23 cellular contexts compared by ENCODE assay signal in the genomic region with DNA sequence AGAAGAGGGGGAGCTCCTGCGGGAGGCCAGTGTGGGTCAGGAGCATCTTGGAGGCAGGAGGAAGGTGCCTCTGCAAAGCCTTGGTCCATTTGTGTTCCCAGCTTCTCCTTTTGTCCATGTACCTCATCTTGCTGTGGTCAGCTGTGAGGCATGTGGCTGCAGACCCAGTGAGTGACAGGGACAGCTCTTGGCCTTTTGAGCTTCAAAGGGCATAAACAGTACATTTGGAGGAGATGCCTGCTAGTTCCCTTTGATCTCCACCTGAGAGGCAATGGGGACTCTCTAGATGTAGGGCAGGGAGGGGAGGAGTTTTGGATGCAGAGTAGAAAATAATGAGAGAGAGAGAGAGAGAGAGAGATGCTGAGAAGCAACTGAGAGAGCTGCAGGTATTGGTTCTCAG.
DNase-seq lines count a peak whose midpoint lies in the region; ATAC-seq, FAIRE-seq and TF ChIP-seq lines count a peak whose summit lies in the region.
"Had no signal": no experiment of that assay in that cellular context is flagged by ENCODE, and none has a peak within 500 bp of the region (broad histone marks: within the 10 kb centered on the region; RNA-seq: fewer than 3 reads in every experiment).

No MANE protein-coding gene starts in this region.

- H3K23ac ChIP-seq in IMR-90 (ENCODE audit: low read depth, low read length), result no peak overlapping the region
- H3K23ac ChIP-seq in H1 (ENCODE audit: insufficient read length), result no peak overlapping the region

- no peak overlapping the region for H4K91ac ChIP-seq in IMR-90 (ENCODE audit: insufficient read depth, low read depth, low read length)
- peak overlapping the region; percentile 57 for H4K91ac ChIP-seq in H1 (replicated peaks; ENCODE audit: insufficient read length, low read length)

- H2BK120ac ChIP-seq in IMR-90 (ENCODE audit: low read depth, low read length), result no peak overlapping the region
- H2BK120ac ChIP-seq in H1 (replicated peaks; ENCODE audit: low read depth, low read length), result no peak overlapping the region

- intact Hi-C loops in IMR-90 (cut with micrococcal nuclease), result no loop called here
- intact Hi-C loops in kidney (cut with DNase I), result no loop called here

- in situ Hi-C loops in IMR-90 (cut with MboI; ENCODE audit: low sequenced_read_pairs), result no loop called here

- H3K36me3 ChIP-seq in IMR-90 (ENCODE audit: control insufficient read depth, insufficient read depth, low read length), result no peaks in the 10 kb centered on the region
- H3K36me3 ChIP-seq in H1 (ENCODE audit: control insufficient read depth in 2 of 4, insufficient read depth in 4 of 4, low read length in 3 of 4), result no peaks in the 10 kb centered on the region
- no peaks in the 10 kb centered on the region for H3K36me3 ChIP-seq in kidney (ENCODE audit: control insufficient read depth in 1 of 2, insufficient read depth in 2 of 2, low read length in 2 of 2)
- H3K36me3 ChIP-seq: BE2C; BLaER1 treated with 17β-estradiol and CSF1 and Interleukin-3, amounts not matched to agents 10 nM and 100 nM had no signal

- no peak overlapping the region for H2BK15ac ChIP-seq in IMR-90 (ENCODE audit: low read depth, low read length)
- H2BK15ac ChIP-seq in H1 (ENCODE audit: low read length), result peak overlapping the region; percentile 53; the same call in 1 of the 2 replicates

- no peak overlapping the region for H2BK5ac ChIP-seq in IMR-90 (ENCODE audit: low read depth, low read length, poor library complexity, severe bottlenecking)
- no peak overlapping the region for H2BK5ac ChIP-seq in H1 (ENCODE audit: low read depth, low read length)

- H3K79me2 ChIP-seq in H1 (ENCODE audit: control insufficient read depth in 1 of 2, insufficient read depth in 2 of 2, low read length in 2 of 2), result no peaks in the 10 kb centered on the region

- H3K79me1 ChIP-seq in IMR-90 (ENCODE audit: low read depth in 1 of 2, low read length in 2 of 2) (no peaks in the 10 kb centered on the region), H1 (ENCODE audit: low read depth, low read length) (no peaks in the 10 kb centered on the region)

- dilution Hi-C loops in IMR-90 (cut with HindIII; ENCODE audit: low sequenced_read_pairs, unreplicated experiment), result no loop called here

- peaks cover 10% of the 10 kb centered on the region for H3K4me1 ChIP-seq in IMR-90 (ENCODE audit: control insufficient read depth, insufficient read depth, low read length)
- peaks cover 0 to 8% (median 4%) of the 10 kb centered on the region in 4 experiments; a peak in 4 of 7 replicates for H3K4me1 ChIP-seq in H1 (replicated peaks in 1 of 4; ENCODE audit: control insufficient read depth in 3 of 4, insufficient read depth in 4 of 4, low read length in 3 of 4)
- H3K4me1 ChIP-seq in kidney (ENCODE audit: control insufficient read depth in 1 of 2, insufficient read depth in 1 of 2, low read depth in 1 of 2, low read length in 2 of 2), result no peaks in the 10 kb centered on the region
- H3K4me1 ChIP-seq: A549 had no signal

- no peak for TF ChIP-seq RAD21 in IMR-90 (IDR thresholded peaks at IDR 0.05; ENCODE audit: low read length)
- no peak for TF ChIP-seq RAD21 in H1 (IDR thresholded peaks at IDR 0.05 in 1 of 2, conservative IDR thresholded peaks at IDR 0.05 in 1 of 2; ENCODE audit: low read depth in 2 of 2, low read length in 2 of 2)

- H3K27ac ChIP-seq in IMR-90 (ENCODE audit: insufficient read depth, low read length), result no peak overlapping the region
- no peak overlapping the region for H3K27ac ChIP-seq in H1 (ENCODE audit: low read depth, low read length)
- no peak overlapping the region for H3K27ac ChIP-seq in kidney (ENCODE audit: low read depth in 2 of 2, low read length in 2 of 2)
- H3K27ac ChIP-seq: A549; BLaER1 treated with 17β-estradiol and CSF1 and Interleukin-3, amounts not matched to agents 10 nM and 100 nM had no signal

- no peak for DNase-seq in IMR-90
- DNase-seq in H1 (ENCODE audit: low read depth in 1 of 2, low spot score in 2 of 2), result no peak
- no peak for DNase-seq in neural crest cell (ENCODE audit: low read depth, low spot score)
- no peak for DNase-seq in kidney
- DNase-seq in effector CD8-positive, alpha-beta T cell (lab: John Stamatoyannopoulos, UW), result no peak
- DNase-seq: 8988T; ACHN; AML-193; BE2C; CD4-positive, alpha-beta T cell; CD8-positive, alpha-beta memory T cell; DMS53; DMS79 treated with DMSO at 0.1 percent for 48 hours; GF-D8; GOT3; H7; HCEC 1CT had no signal

- no peak for TF ChIP-seq EP300 in H1 (IDR thresholded peaks at IDR 0.05; ENCODE audit: borderline replicate concordance in 1 of 2, low read depth in 2 of 2, low read length in 2 of 2)

- peaks cover 4% of the 10 kb centered on the region; the same call in 1 of the 2 replicates for H3K23me2 ChIP-seq in H1 (ENCODE audit: low read depth, low read length)

- H3K36me3 Mint-ChIP-seq in neural crest cell (ENCODE audit: low read depth), result no peaks in the 10 kb centered on the region
- H3K36me3 Mint-ChIP-seq: CD14-positive monocyte; CD8-positive, alpha-beta memory T cell had no signal

- H3K9me3 Mint-ChIP-seq in neural crest cell, result no peaks in the 10 kb centered on the region
- H3K9me3 Mint-ChIP-seq: CD14-positive monocyte; CD4-positive, alpha-beta T cell; CD8-positive, alpha-beta memory T cell had no signal

- TF ChIP-seq CTCF in IMR-90 (conservative IDR thresholded peaks at IDR 0.05; ENCODE audit: low read depth, low read length) (no peak), H1 (IDR thresholded peaks at IDR 0.05; ENCODE audit: control extremely low read depth in 1 of 3, insufficient read depth in 1 of 3, low read depth in 1 of 3, low read length in 3 of 3) (no peak), neural crest cell (conservative IDR thresholded peaks at IDR 0.05) (no peak), kidney (IDR thresholded peaks at IDR 0.05; ENCODE audit: borderline replicate concordance, extremely low read depth, insufficient read depth) (no peak)

- no peak overlapping the region for H2AK5ac ChIP-seq in IMR-90 (ENCODE audit: low read depth, low read length)
- no peak overlapping the region for H2AK5ac ChIP-seq in H1 (ENCODE audit: low read depth, low read length)

- no TSS peak for BruUV-seq in IMR-90 (replicated peaks; lab: Mats Ljungman, UMichigan)

- H3K9ac ChIP-seq in IMR-90 (ENCODE audit: low read depth, low read length) (no peak overlapping the region), H1 (replicated peaks in 1 of 4; ENCODE audit: extremely low read depth in 1 of 4, low read depth in 3 of 4, low read length in 3 of 4) (no peak overlapping the region), kidney (ENCODE audit: low read length in 2 of 2) (no peak overlapping the region)
- H3K9ac ChIP-seq: BLaER1 treated with 17β-estradiol and CSF1 and Interleukin-3, amounts not matched to agents 10 nM and 100 nM had no signal

- no peak overlapping the region for H3K4me2 ChIP-seq in IMR-90 (ENCODE audit: low read depth, low read length)
- H3K4me2 ChIP-seq in H1 (ENCODE audit: insufficient read depth in 1 of 2, low read depth in 2 of 2, low read length in 2 of 2), result no peak overlapping the region
- H3K4me2 ChIP-seq: A549; BLaER1 treated with 17β-estradiol and CSF1 and Interleukin-3, amounts not matched to agents 10 nM and 100 nM had no signal

- peaks cover 25% of the 10 kb centered on the region for H3K27me3 ChIP-seq in IMR-90 (ENCODE audit: control insufficient read depth, insufficient read depth, low read length)
- H3K27me3 ChIP-seq in H1 (replicated peaks in 1 of 4; ENCODE audit: control insufficient read depth in 3 of 4, extremely low read depth in 1 of 4, insufficient read depth in 3 of 4, low read length in 3 of 4), result no peaks in the 10 kb centered on the region
- H3K27me3 ChIP-seq: BE2C had no signal

- H2BK20ac ChIP-seq in IMR-90 (ENCODE audit: low read depth, low read length), result no peak overlapping the region
- H2BK20ac ChIP-seq in H1 (ENCODE audit: low read length), result no peak overlapping the region; the same call in 1 of the 2 replicates

- peaks cover 5% of the 10 kb centered on the region; the same call in 1 of the 2 replicates for H3K9me1 ChIP-seq in IMR-90 (ENCODE audit: insufficient read depth, low read length)

- no peaks in the 10 kb centered on the region for H3K9me3 ChIP-seq in IMR-90 (ENCODE audit: control insufficient read depth, insufficient read depth, low read length)
- H3K9me3 ChIP-seq in H1 (ENCODE audit: insufficient read depth in 2 of 2, low read depth in 1 of 2, low read length in 1 of 2), result no peaks in the 10 kb centered on the region
- H3K9me3 ChIP-seq in kidney (ENCODE audit: control insufficient read depth in 1 of 2, low read length in 2 of 2), result no peaks in the 10 kb centered on the region
- H3K9me3 ChIP-seq: A549; BE2C; BLaER1 treated with 17β-estradiol and CSF1 and Interleukin-3, amounts not matched to agents 10 nM and 100 nM had no signal

- no CpG with 5 or more reads among the region's 1 CpG for WGBS in IMR-90 (ENCODE audit: extremely low coverage in 2 of 2, insufficient read length in 1 of 2), 2 experiments
- WGBS in H1 (ENCODE audit: extremely low coverage in 1 of 2, insufficient coverage in 1 of 2, insufficient read length in 1 of 2, insufficient replicate concordance in 2 of 2, low coverage in 1 of 2, low lambda C conversion rate in 2 of 2, missing lambda C conversion rate in 1 of 2), 2 experiments, result 83% methylated on average over 1 of the region's 1 CpG; no CpG with 5 or more reads in 1 of the 2 experiments

- H2BK12ac ChIP-seq in H1 (ENCODE audit: low read depth, low read length), result no peak overlapping the region

- H4K5ac ChIP-seq in IMR-90 (ENCODE audit: low read depth, low read length) (no peak overlapping the region), H1 (ENCODE audit: insufficient read length, low read depth, low read length) (no peak overlapping the region)

- peaks cover 25% of the 10 kb centered on the region for H3K27me3 Mint-ChIP-seq in neural crest cell (ENCODE audit: low read depth)
- H3K27me3 Mint-ChIP-seq: CD4-positive, alpha-beta T cell had no signal

- H3K27ac Mint-ChIP-seq in neural crest cell (ENCODE audit: unreplicated experiment), result peak overlapping the region; percentile 24
- H3K27ac Mint-ChIP-seq: CD14-positive monocyte; CD4-positive, alpha-beta T cell; CD8-positive, alpha-beta memory T cell had no signal

- no peaks in the 10 kb centered on the region for H4K20me1 ChIP-seq in IMR-90 (ENCODE audit: insufficient read depth, low read length)
- no peaks in the 10 kb centered on the region for H4K20me1 ChIP-seq in H1 (replicated peaks in 1 of 2; ENCODE audit: control insufficient read depth in 1 of 2, insufficient read depth in 2 of 2, low read length in 2 of 2)

- H2AFZ ChIP-seq in IMR-90 (replicated peaks; ENCODE audit: low read length, poor library complexity), result peak overlapping the region; percentile 9
- H2AFZ ChIP-seq in H1 (ENCODE audit: low read length), result no peak overlapping the region

- H3K4me3 Mint-ChIP-seq in neural crest cell, result no peak overlapping the region
- H3K4me3 Mint-ChIP-seq: CD14-positive monocyte; CD4-positive, alpha-beta T cell; CD8-positive, alpha-beta memory T cell had no signal

- CTCF ChIA-PET in IMR-90 (lab: Yijun Ruan, JAX) (no interaction called here), H1 (lab: Charles Lee; ENCODE audit: partially characterized antibody) (interaction anchor here (0.6 to 1.7 kb wide), 14 partner anchors 9 to 444 kb away, joined by 3 to 6 read pairs (median 4); no protein-coding TSS in a partner anchor)

- H3K14ac ChIP-seq in IMR-90 (replicated peaks; ENCODE audit: low read depth, low read length) (no peak overlapping the region), H1 (ENCODE audit: insufficient read length) (no peak overlapping the region)

- H3K56ac ChIP-seq in IMR-90 (ENCODE audit: extremely low read depth, insufficient read depth, low read length) (no peak overlapping the region), H1 (replicated peaks; ENCODE audit: insufficient read length, low read depth, low read length) (no peak overlapping the region)

- H4K8ac ChIP-seq in IMR-90 (ENCODE audit: low read depth in 2 of 2, low read length in 2 of 2), result no peak overlapping the region
- no peak overlapping the region for H4K8ac ChIP-seq in H1 (ENCODE audit: extremely low read depth, insufficient read depth, low read length)

- TF ChIP-seq POLR2A in IMR-90 (IDR thresholded peaks at IDR 0.05; ENCODE audit: low read depth, low read length) (no peak), H1 (IDR thresholded peaks at IDR 0.05; ENCODE audit: control extremely low read depth in 1 of 2, low read depth in 2 of 2, low read length in 2 of 2) (no peak)

- H2AK9ac ChIP-seq in IMR-90 (replicated peaks; ENCODE audit: low read depth, low read length, poor library complexity), result no peak overlapping the region

- ATAC-seq in IMR-90 (ENCODE audit: low read depth) (no peak), HG02852 (IDR thresholded peaks at IDR 0.05; ENCODE audit: unreplicated experiment) (no peak)
- ATAC-seq: A549 had no signal

- H3K18ac ChIP-seq in IMR-90 (ENCODE audit: low read depth, low read length) (no peak overlapping the region), H1 (ENCODE audit: extremely low read depth, low read length) (no peak overlapping the region)

- H3K4ac ChIP-seq in IMR-90 (ENCODE audit: low read depth, low read length) (no peak overlapping the region), H1 (replicated peaks; ENCODE audit: insufficient read length, low read depth, low read length) (no peak overlapping the region)

- POLR2A ChIA-PET in IMR-90 (lab: Charles Lee; ENCODE audit: unreplicated experiment), result no interaction called here
- POLR2A ChIA-PET in H1 (lab: Charles Lee; ENCODE audit: partially characterized antibody), result interaction anchor here (0.8 kb wide), 1 partner anchor 9 kb away, joined by 3 read pairs; no protein-coding TSS in a partner anchor

- peaks cover 23% of the 10 kb centered on the region for H3K4me1 Mint-ChIP-seq in neural crest cell
- H3K4me1 Mint-ChIP-seq: CD8-positive, alpha-beta memory T cell had no signal

- FAIRE-seq in H1 (lab: Jason Lieb, UNC), result no peak
- no peak for FAIRE-seq in kidney (lab: Jason Lieb, UNC)
- FAIRE-seq: A549, GM12891, GM18507 had no signal

- no peak overlapping the region for H3K4me3 ChIP-seq in IMR-90 (ENCODE audit: insufficient read depth, low read depth, low read length)
- no peak overlapping the region for H3K4me3 ChIP-seq in H1 (ENCODE audit: extremely low read depth in 1 of 4, insufficient read depth in 2 of 4, low read depth in 3 of 4, low read length in 4 of 4)
- no peak overlapping the region for H3K4me3 ChIP-seq in kidney (ENCODE audit: low read length in 2 of 2)
- H3K4me3 ChIP-seq: A549; BLaER1 treated with 17β-estradiol and CSF1 and Interleukin-3, amounts not matched to agents 10 nM and 100 nM had no signal
